Comparison of ENCODE assay signal across 1 cellular context in the genomic region with DNA sequence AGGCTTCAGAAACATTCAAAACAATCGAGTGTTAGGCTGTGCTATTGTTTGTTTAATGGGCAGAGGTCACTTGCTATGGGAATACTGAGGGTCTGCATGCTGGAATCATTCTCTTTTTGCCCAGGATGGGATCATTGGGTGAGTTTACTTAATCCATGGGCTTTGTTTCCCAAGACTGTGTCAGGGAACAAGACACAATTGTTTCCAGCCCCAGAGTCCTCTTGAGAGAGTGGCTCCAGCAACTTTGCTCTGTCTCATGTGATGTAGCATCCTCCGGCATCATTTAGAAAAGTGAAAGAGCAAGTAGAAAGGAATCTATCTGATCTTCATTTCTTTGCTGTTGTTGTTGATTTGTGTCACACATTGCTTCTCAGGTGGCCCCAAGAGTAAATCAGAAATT.
TF ChIP-seq lines count a peak whose summit lies in the region.

No MANE protein-coding gene starts in this region.

TF ChIP-seq in GM23338, 12 proteins besides CTCF, POLR2A, EP300 and RAD21:
- TF ChIP-seq, protein P1, sequence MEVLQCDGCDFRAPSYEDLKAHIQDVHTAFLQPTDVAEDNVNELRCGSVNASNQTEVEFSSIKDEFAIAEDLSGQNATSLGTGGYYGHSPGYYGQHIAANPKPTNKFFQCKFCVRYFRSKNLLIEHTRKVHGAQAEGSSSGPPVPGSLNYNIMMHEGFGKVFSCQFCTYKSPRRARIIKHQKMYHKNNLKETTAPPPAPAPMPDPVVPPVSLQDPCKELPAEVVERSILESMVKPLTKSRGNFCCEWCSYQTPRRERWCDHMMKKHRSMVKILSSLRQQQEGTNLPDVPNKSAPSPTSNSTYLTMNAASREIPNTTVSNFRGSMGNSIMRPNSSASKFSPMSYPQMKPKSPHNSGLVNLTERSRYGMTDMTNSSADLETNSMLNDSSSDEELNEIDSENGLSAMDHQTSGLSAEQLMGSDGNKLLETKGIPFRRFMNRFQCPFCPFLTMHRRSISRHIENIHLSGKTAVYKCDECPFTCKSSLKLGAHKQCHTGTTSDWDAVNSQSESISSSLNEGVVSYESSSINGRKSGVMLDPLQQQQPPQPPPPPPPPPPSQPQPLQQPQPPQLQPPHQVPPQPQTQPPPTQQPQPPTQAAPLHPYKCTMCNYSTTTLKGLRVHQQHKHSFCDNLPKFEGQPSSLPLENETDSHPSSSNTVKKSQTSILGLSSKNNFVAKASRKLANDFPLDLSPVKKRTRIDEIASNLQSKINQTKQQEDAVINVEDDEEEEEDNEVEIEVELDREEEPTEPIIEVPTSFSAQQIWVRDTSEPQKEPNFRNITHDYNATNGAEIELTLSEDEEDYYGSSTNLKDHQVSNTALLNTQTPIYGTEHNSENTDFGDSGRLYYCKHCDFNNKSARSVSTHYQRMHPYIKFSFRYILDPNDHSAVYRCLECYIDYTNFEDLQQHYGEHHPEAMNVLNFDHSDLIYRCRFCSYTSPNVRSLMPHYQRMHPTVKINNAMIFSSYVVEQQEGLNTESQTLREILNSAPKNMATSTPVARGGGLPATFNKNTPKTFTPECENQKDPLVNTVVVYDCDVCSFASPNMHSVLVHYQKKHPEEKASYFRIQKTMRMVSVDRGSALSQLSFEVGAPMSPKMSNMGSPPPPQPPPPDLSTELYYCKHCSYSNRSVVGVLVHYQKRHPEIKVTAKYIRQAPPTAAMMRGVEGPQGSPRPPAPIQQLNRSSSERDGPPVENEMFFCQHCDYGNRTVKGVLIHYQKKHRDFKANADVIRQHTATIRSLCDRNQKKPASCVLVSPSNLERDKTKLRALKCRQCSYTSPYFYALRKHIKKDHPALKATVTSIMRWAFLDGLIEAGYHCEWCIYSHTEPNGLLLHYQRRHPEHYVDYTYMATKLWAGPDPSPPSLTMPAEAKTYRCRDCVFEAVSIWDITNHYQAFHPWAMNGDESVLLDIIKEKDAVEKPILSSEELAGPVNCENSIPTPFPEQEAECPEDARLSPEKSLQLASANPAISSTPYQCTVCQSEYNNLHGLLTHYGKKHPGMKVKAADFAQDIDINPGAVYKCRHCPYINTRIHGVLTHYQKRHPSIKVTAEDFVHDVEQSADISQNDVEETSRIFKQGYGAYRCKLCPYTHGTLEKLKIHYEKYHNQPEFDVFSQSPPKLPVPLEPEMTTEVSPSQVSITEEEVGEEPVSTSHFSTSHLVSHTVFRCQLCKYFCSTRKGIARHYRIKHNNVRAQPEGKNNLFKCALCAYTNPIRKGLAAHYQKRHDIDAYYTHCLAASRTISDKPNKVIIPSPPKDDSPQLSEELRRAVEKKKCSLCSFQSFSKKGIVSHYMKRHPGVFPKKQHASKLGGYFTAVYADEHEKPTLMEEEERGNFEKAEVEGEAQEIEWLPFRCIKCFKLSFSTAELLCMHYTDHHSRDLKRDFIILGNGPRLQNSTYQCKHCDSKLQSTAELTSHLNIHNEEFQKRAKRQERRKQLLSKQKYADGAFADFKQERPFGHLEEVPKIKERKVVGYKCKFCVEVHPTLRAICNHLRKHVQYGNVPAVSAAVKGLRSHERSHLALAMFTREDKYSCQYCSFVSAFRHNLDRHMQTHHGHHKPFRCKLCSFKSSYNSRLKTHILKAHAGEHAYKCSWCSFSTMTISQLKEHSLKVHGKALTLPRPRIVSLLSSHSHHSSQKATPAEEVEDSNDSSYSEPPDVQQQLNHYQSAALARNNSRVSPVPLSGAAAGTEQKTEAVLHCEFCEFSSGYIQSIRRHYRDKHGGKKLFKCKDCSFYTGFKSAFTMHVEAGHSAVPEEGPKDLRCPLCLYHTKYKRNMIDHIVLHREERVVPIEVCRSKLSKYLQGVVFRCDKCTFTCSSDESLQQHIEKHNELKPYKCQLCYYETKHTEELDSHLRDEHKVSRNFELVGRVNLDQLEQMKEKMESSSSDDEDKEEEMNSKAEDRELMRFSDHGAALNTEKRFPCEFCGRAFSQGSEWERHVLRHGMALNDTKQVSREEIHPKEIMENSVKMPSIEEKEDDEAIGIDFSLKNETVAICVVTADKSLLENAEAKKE (CRISPR knock-in tag; IDR thresholded peaks at IDR 0.05) = no peak
- TF ChIP-seq EZH2 (IDR thresholded peaks at IDR 0.05; ENCODE audit: low read depth, unreplicated experiment) = no peak
- TF ChIP-seq ZNF114 (CRISPR knock-in tag; IDR thresholded peaks at IDR 0.05) = no peak
- no peak for TF ChIP-seq JUNB (IDR thresholded peaks at IDR 0.05; ENCODE audit: unreplicated experiment)
- no peak for TF ChIP-seq NANOG (IDR thresholded peaks at IDR 0.05; ENCODE audit: borderline replicate concordance)
- TF ChIP-seq, protein P2, sequence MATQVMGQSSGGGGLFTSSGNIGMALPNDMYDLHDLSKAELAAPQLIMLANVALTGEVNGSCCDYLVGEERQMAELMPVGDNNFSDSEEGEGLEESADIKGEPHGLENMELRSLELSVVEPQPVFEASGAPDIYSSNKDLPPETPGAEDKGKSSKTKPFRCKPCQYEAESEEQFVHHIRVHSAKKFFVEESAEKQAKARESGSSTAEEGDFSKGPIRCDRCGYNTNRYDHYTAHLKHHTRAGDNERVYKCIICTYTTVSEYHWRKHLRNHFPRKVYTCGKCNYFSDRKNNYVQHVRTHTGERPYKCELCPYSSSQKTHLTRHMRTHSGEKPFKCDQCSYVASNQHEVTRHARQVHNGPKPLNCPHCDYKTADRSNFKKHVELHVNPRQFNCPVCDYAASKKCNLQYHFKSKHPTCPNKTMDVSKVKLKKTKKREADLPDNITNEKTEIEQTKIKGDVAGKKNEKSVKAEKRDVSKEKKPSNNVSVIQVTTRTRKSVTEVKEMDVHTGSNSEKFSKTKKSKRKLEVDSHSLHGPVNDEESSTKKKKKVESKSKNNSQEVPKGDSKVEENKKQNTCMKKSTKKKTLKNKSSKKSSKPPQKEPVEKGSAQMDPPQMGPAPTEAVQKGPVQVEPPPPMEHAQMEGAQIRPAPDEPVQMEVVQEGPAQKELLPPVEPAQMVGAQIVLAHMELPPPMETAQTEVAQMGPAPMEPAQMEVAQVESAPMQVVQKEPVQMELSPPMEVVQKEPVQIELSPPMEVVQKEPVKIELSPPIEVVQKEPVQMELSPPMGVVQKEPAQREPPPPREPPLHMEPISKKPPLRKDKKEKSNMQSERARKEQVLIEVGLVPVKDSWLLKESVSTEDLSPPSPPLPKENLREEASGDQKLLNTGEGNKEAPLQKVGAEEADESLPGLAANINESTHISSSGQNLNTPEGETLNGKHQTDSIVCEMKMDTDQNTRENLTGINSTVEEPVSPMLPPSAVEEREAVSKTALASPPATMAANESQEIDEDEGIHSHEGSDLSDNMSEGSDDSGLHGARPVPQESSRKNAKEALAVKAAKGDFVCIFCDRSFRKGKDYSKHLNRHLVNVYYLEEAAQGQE (IDR thresholded peaks at IDR 0.05; ENCODE audit: unreplicated experiment) = no peak
- TF ChIP-seq ZNF331 (CRISPR knock-in tag; IDR thresholded peaks at IDR 0.05; ENCODE audit: low read depth) = no peak
- TF ChIP-seq, protein P3, sequence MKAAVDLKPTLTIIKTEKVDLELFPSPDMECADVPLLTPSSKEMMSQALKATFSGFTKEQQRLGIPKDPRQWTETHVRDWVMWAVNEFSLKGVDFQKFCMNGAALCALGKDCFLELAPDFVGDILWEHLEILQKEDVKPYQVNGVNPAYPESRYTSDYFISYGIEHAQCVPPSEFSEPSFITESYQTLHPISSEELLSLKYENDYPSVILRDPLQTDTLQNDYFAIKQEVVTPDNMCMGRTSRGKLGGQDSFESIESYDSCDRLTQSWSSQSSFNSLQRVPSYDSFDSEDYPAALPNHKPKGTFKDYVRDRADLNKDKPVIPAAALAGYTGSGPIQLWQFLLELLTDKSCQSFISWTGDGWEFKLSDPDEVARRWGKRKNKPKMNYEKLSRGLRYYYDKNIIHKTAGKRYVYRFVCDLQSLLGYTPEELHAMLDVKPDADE (IDR thresholded peaks at IDR 0.05) = no peak
- TF ChIP-seq POLR2AphosphoS5 (IDR thresholded peaks at IDR 0.05; ENCODE audit: low read depth) = no peak
- TF ChIP-seq STAT1 (IDR thresholded peaks at IDR 0.05; ENCODE audit: unreplicated experiment) = no peak
- no peak for TF ChIP-seq CREB1 (CRISPR knock-in tag; IDR thresholded peaks at IDR 0.05; ENCODE audit: low read depth)
- TF ChIP-seq EZH2phosphoT487 (IDR thresholded peaks at IDR 0.05; ENCODE audit: unreplicated experiment) = no peak
